ENCODE assay signal across 9 cellular contexts in genomic region chr3:46909535-46910161, GRCh38. TPM values are rescaled to one million over a fixed set of nuclear protein-coding genes. Genes with fewer than 3 reads are reported as not detected.
A peak's percentile ranks its signal among the peaks of the same experiment; 100 is the strongest.
DNase-seq lines count a peak whose midpoint lies in the region; ATAC-seq and TF ChIP-seq lines count a peak whose summit lies in the region.
"Had no signal": no experiment of that assay in that cellular context is flagged by ENCODE, and none has a peak within 500 bp of the region (broad histone marks: within the 10 kb centered on the region; RNA-seq: fewer than 3 reads in every experiment).

No MANE protein-coding gene starts in this region.

- BruUV-seq in Calu3 (replicated peaks; lab: Mats Ljungman, UMichigan): no TSS peak

- intact Hi-C loops in Calu3 (cut with micrococcal nuclease; ENCODE audit: unreplicated experiment) (loop anchor here (1.0 to 5.0 kb wide), 2 partner anchors 42 to 204 kb away; no protein-coding TSS in a partner anchor), right lobe of liver (cut with DNase I) (loop anchor here in 1 of 2 donors (10.0 kb wide), 1 partner anchor 55 kb away; no protein-coding TSS in a partner anchor)

- ATAC-seq in HG02798 (IDR thresholded peaks at IDR 0.05; ENCODE audit: poor library complexity, unreplicated experiment) (peak; percentile 58), right lobe of liver (peak; percentile 78 to 83 (median 80)), HG03045 (IDR thresholded peaks at IDR 0.05; ENCODE audit: unreplicated experiment) (no peak)

- H3K4me1 ChIP-seq in right lobe of liver: peaks cover 0 to 29% (median 11%) of the 10 kb centered on the region in 4 donors

- peak; percentile 70 for TF ChIP-seq CTCF in Calu3 (IDR thresholded peaks at IDR 0.05; ENCODE audit: unreplicated experiment)
- peak; percentile 94 for TF ChIP-seq CTCF in choroid plexus epithelial cell (conservative IDR thresholded peaks at IDR 0.05; ENCODE audit: low read depth, low read length)
- peak; percentile 78 to 88 (median 84) for TF ChIP-seq CTCF in right lobe of liver (IDR thresholded peaks at IDR 0.05)

- CTCF ChIA-PET in Calu3 (lab: Charles Lee): interaction anchor here (0.5 to 1.5 kb wide), 13 partner anchors 15 to 269 kb away, joined by 3 to 11 read pairs (median 4); no protein-coding TSS in a partner anchor

- H3K4me3 ChIP-seq in choroid plexus epithelial cell (ENCODE audit: low read depth, low read length): no peak overlapping the region
- H3K4me3 ChIP-seq in right lobe of liver: no peak overlapping the region

- no peak for TF ChIP-seq POLR2A in right lobe of liver (IDR thresholded peaks at IDR 0.05)

- no peak overlapping the region for H3K27ac Mint-ChIP-seq in Calu3 (ENCODE audit: unreplicated experiment)

- peaks cover 9% of the 10 kb centered on the region for H3K4me1 Mint-ChIP-seq in Calu3 (ENCODE audit: low read depth, unreplicated experiment)

- H3K36me3 ChIP-seq in right lobe of liver: no peaks in the 10 kb centered on the region

- no peaks in the 10 kb centered on the region for H3K27me3 ChIP-seq in right lobe of liver

- WGBS in right lobe of liver (ENCODE audit: insufficient coverage, low coverage, low lambda C conversion rate, missing lambda C conversion rate): 0% methylated on average over 1 of the region's 18 CpGs

- DNase-seq in Calu3 (peak; percentile 86), NCI-H510A treated with DMSO at 0.1 percent for 48 hours (lab: John Stamatoyannopoulos, UW) (peak; percentile 79), choroid plexus epithelial cell (ENCODE audit: low read depth) (peak; percentile 91), right lobe of liver (peak; percentile 81 to 82 (median 81))
- DNase-seq in activated CD4-positive, alpha-beta T cell treated with anti-CD3 and anti-CD28 coated beads for 48 hours: peak; percentile 90
- DNase-seq in stimulated activated CD4-positive, alpha-beta T cell treated with anti-CD3 and anti-CD28 coated beads, Interleukin-4, amount 100 ng/mL, for 4 hours: peak; percentile 73

- no peak overlapping the region for H3K27ac ChIP-seq in right lobe of liver

- no peaks in the 10 kb centered on the region for H3K9me3 ChIP-seq in right lobe of liver

- peaks cover 6% of the 10 kb centered on the region for H3K36me3 Mint-ChIP-seq in Calu3 (ENCODE audit: insufficient read depth, unreplicated experiment)

- H3K4me3 Mint-ChIP-seq in Calu3 (ENCODE audit: low read depth, unreplicated experiment): no peak overlapping the region

- no peaks in the 10 kb centered on the region for H3K27me3 Mint-ChIP-seq in Calu3 (ENCODE audit: unreplicated experiment)

- no peaks in the 10 kb centered on the region for H3K9me3 Mint-ChIP-seq in Calu3 (ENCODE audit: low read depth, unreplicated experiment)

RNA-seq across cellular contexts. Expression of gene PTH1R, which starts 32.1 kb away (rescaled TPM):
- not detected in 2 replicates for total RNA-seq in Calu3 (2022)
- 10 to 100 TPM in 5 of 6 experiments, 1 to 10 TPM in 1; 6.1 to 32.5 (median 16.0) TPM for total RNA-seq in right lobe of liver
- total RNA-seq: T-helper 1 cell treated with Interleukin-12 subunit alpha and Interleukin-12 subunit beta and Interleukin-4 antibody, amounts not matched to agents 30 ng/mL and 1 ng/mL, for 36 hours had no signal

RNA-seq across cellular contexts. Expression of gene MYL3, which starts 46.4 kb away (rescaled TPM):
- total RNA-seq in Calu3 (2022) (not detected in 2 replicates), right lobe of liver (1 to 10 TPM in 3 of 6 experiments, under 1 TPM in 3; 0.37 to 2.0 (median 1.00) TPM)
- total RNA-seq: T-helper 1 cell treated with Interleukin-12 subunit alpha and Interleukin-12 subunit beta and Interleukin-4 antibody, amounts not matched to agents 30 ng/mL and 1 ng/mL, for 36 hours had no signal
